Comparison of ENCODE assay signal across 19 cellular contexts in genomic region chr6:48212501-48212900, GRCh38.
DNase-seq lines count a peak whose midpoint lies in the region; ATAC-seq, FAIRE-seq and TF ChIP-seq lines count a peak whose summit lies in the region.
"Had no signal": no experiment of that assay in that cellular context is flagged by ENCODE, and none has a peak within 500 bp of the region (broad histone marks: within the 10 kb centered on the region; RNA-seq: fewer than 3 reads in every experiment).

No MANE protein-coding gene starts in this region.

- no peak overlapping the region for H2BK15ac ChIP-seq in mesendoderm (replicated peaks; ENCODE audit: low read depth)

- H3K9ac ChIP-seq in HepG2 (ENCODE audit: insufficient read depth, low read depth, low read length) (no peak overlapping the region), GM12878 (ENCODE audit: control insufficient read depth, insufficient read depth, low read length) (no peak overlapping the region), mesendoderm (ENCODE audit: low read length) (no peak overlapping the region)
- H3K9ac ChIP-seq: BLaER1 had no signal

- peak overlapping the region; percentile 74 for H3K4me2 ChIP-seq in HepG2 (ENCODE audit: low read depth, low read length)
- no peak overlapping the region for H3K4me2 ChIP-seq in GM12878 (ENCODE audit: control insufficient read depth, insufficient read depth)
- no peak overlapping the region for H3K4me2 ChIP-seq in mesendoderm (ENCODE audit: low read length)
- H3K4me2 ChIP-seq: BLaER1 had no signal

- FAIRE-seq in HepG2 (lab: Jason Lieb, UNC) (no peak), GM12878 (lab: Jason Lieb, UNC) (peak; percentile 27)
- FAIRE-seq: A549, HTR-8/SVneo had no signal

- in situ Hi-C loops in HepG2 (cut with HindIII; ENCODE audit: extremely low pct_ligation_motif_present, low pct_unique_long_range_greater_than_20kb) (no loop called here), GM12878 (cut with MboI) (no loop called here)

- no peak overlapping the region for H4K5ac ChIP-seq in mesendoderm (ENCODE audit: low read length)

- no peak overlapping the region for H2BK5ac ChIP-seq in mesendoderm (ENCODE audit: low read length)

- H3K4me3 ChIP-seq in HepG2 (replicated peaks in 1 of 3; ENCODE audit: insufficient read depth in 1 of 3, low read depth in 2 of 3, low read length in 3 of 3) (peak overlapping the region in 2 of 3 experiments; percentile 61 to 62; a peak in 2 of 6 replicates), right lobe of liver (peak overlapping the region in 1 of 3 donors; percentile 40), GM12878 (no peak overlapping the region), mesendoderm (ENCODE audit: low read length) (no peak overlapping the region), tibial nerve (no peak overlapping the region)
- H3K4me3 ChIP-seq: A549, BLaER1 had no signal

- no TSS peak for BruUV-seq in HepG2 (replicated peaks; lab: Mats Ljungman, UMichigan)
- no TSS peak for BruUV-seq in GM12878 (replicated peaks; lab: Mats Ljungman, UMichigan)

- TF ChIP-seq EP300 in HepG2 (IDR thresholded peaks at IDR 0.05; ENCODE audit: low read depth in 2 of 2, low read length in 2 of 2) (no peak), HepG2 (CRISPR knock-in tag; IDR thresholded peaks at IDR 0.05; ENCODE audit: borderline replicate concordance) (no peak), GM12878 (IDR thresholded peaks at IDR 0.05; ENCODE audit: borderline replicate concordance in 1 of 2, control insufficient read depth in 1 of 2, low read depth in 2 of 2, low read length in 2 of 2) (no peak), tibial nerve (IDR thresholded peaks at IDR 0.05) (no peak)

- H3K27me3 ChIP-seq in HepG2 (ENCODE audit: control insufficient read depth in 1 of 2, insufficient read depth in 2 of 2, low read length in 2 of 2) (no peaks in the 10 kb centered on the region), right lobe of liver (no peaks in the 10 kb centered on the region), GM12878 (replicated peaks in 1 of 2; ENCODE audit: control insufficient read depth in 2 of 2, insufficient read depth in 2 of 2, low read length in 1 of 2) (no peaks in the 10 kb centered on the region), mesendoderm (ENCODE audit: insufficient read depth, low read length, poor library complexity) (no peaks in the 10 kb centered on the region), tibial nerve (no peaks in the 10 kb centered on the region)
- H3K27me3 ChIP-seq: BLaER1 had no signal

- RAD21 ChIA-PET in GM12878 (lab: Charles Lee; ENCODE audit: unreplicated experiment): no interaction called here

- no peaks in the 10 kb centered on the region for H3K79me2 ChIP-seq in HepG2 (ENCODE audit: insufficient read depth, low read length)
- no peaks in the 10 kb centered on the region for H3K79me2 ChIP-seq in GM12878 (ENCODE audit: control insufficient read depth, insufficient read depth, low read length)
- H3K79me2 ChIP-seq in mesendoderm (ENCODE audit: control insufficient read depth, insufficient read depth, low read length): no peaks in the 10 kb centered on the region

- H3K27ac ChIP-seq in HepG2 (ENCODE audit: extremely low read length, insufficient read depth, low read length): no peak overlapping the region
- peak overlapping the region in 1 of 3 donors; percentile 49 for H3K27ac ChIP-seq in right lobe of liver
- no peak overlapping the region for H3K27ac ChIP-seq in GM12878 (ENCODE audit: control insufficient read depth, insufficient read depth)
- no peak overlapping the region for H3K27ac ChIP-seq in mesendoderm (ENCODE audit: low read depth, low read length)
- H3K27ac ChIP-seq in tibial nerve: no peak overlapping the region
- H3K27ac ChIP-seq: 22Rv1, A549, BLaER1 had no signal

- H2AK5ac ChIP-seq in mesendoderm (ENCODE audit: low read length): no peak overlapping the region

- H3K23ac ChIP-seq in mesendoderm (ENCODE audit: low read length): no peak overlapping the region

- TF ChIP-seq POLR2A in HepG2 (IDR thresholded peaks at IDR 0.05; ENCODE audit: insufficient read depth in 1 of 2, low read depth in 2 of 2, low read length in 2 of 2) (no peak), right lobe of liver (IDR thresholded peaks at IDR 0.05) (no peak), GM12878 (IDR thresholded peaks at IDR 0.05; ENCODE audit: low read depth, low read length) (no peak), tibial nerve (IDR thresholded peaks at IDR 0.05) (no peak)

- H2AFZ ChIP-seq in HepG2 (ENCODE audit: low read length): peak overlapping the region; percentile 75
- H2AFZ ChIP-seq in GM12878 (ENCODE audit: control insufficient read depth, low read depth, low read length): no peak overlapping the region

- SMC1A ChIA-PET in GM12878 (lab: Charles Lee; ENCODE audit: uncharacterized antibody, unreplicated experiment): no interaction called here

- CTCF ChIA-PET in HepG2 (lab: Yijun Ruan, JAX; ENCODE audit: low intra/inter-chr PET ratio, low total read pairs) (no interaction called here), GM12878 (lab: Yijun Ruan, JAX) (no interaction called here)

- no peak overlapping the region for H3K56ac ChIP-seq in mesendoderm (ENCODE audit: low read length)

- peaks cover 21% of the 10 kb centered on the region for H3K4me1 ChIP-seq in HepG2 (ENCODE audit: insufficient read depth, low read length)
- H3K4me1 ChIP-seq in right lobe of liver: no peaks in the 10 kb centered on the region
- no peaks in the 10 kb centered on the region for H3K4me1 ChIP-seq in GM12878 (ENCODE audit: control insufficient read depth, insufficient read depth, low read length)
- no peaks in the 10 kb centered on the region for H3K4me1 ChIP-seq in mesendoderm (ENCODE audit: control insufficient read depth, low read depth, low read length)
- no peaks in the 10 kb centered on the region for H3K4me1 ChIP-seq in tibial nerve
- H3K4me1 ChIP-seq: A549, BLaER1 had no signal

- H4K20me1 ChIP-seq in HepG2 (ENCODE audit: insufficient read depth, low read length) (no peaks in the 10 kb centered on the region), GM12878 (ENCODE audit: control insufficient read depth, insufficient read depth) (no peaks in the 10 kb centered on the region)
- H4K20me1 ChIP-seq: BLaER1 had no signal

- ATAC-seq in HepG2 (no peak), right lobe of liver (no peak), GM12878 (no peak), GM21717 (IDR thresholded peaks at IDR 0.05; ENCODE audit: unreplicated experiment) (no peak)
- ATAC-seq: A549, HCT116 had no signal

- no peaks in the 10 kb centered on the region for H3K79me1 ChIP-seq in mesendoderm (ENCODE audit: low read length)

- intact Hi-C loops in HepG2 (cut with micrococcal nuclease; ENCODE audit: unreplicated experiment) (loop anchor here (2.0 kb wide), 2 partner anchors 34 to 102 kb away; partner anchors contain the start of gene PTCHD4), right lobe of liver (cut with DNase I) (no loop called here), GM12878 (cut with micrococcal nuclease; ENCODE audit: unreplicated experiment) (no loop called here)

- POLR2A ChIA-PET in HepG2 (lab: Yijun Ruan, JAX): no interaction called here
- POLR2A ChIA-PET in GM12878 (lab: Charles Lee): no interaction called here

- 44% methylated on average over 3 of the region's 3 CpGs for WGBS in HepG2 (ENCODE audit: low lambda C conversion rate)
- WGBS in right lobe of liver (ENCODE audit: insufficient coverage, low coverage, low lambda C conversion rate, missing lambda C conversion rate): 47% methylated on average over 3 of the region's 3 CpGs
- 0% methylated on average over 3 of the region's 3 CpGs for WGBS in GM12878 (ENCODE audit: insufficient coverage, insufficient replicate concordance, low lambda C conversion rate, missing lambda C conversion rate)
- WGBS in mesendoderm (ENCODE audit: extremely low coverage, insufficient coverage, low lambda C conversion rate): no CpG with 5 or more reads among the region's 3 CpGs
- WGBS in tibial nerve, 2 donors: 63 to 69% methylated on average over 3 of the region's 3 CpGs

- no peak for TF ChIP-seq CTCF in HepG2 (CRISPR knock-in tag; IDR thresholded peaks at IDR 0.05)
- no peak for TF ChIP-seq CTCF in right lobe of liver (IDR thresholded peaks at IDR 0.05)
- no peak for TF ChIP-seq CTCF in GM12878 (IDR thresholded peaks at IDR 0.05 in 2 of 3, conservative IDR thresholded peaks at IDR 0.05 in 1 of 3; ENCODE audit: control insufficient read depth in 2 of 3, extremely low read depth in 1 of 3, insufficient read depth in 1 of 3, low read depth in 3 of 3, low read length in 3 of 3)
- TF ChIP-seq CTCF in tibial nerve (IDR thresholded peaks at IDR 0.05): no peak

- H3K4ac ChIP-seq in mesendoderm (ENCODE audit: low read depth, low read length): no peak overlapping the region

- TF ChIP-seq RAD21 in HepG2 (CRISPR knock-in tag; IDR thresholded peaks at IDR 0.05): no peak
- no peak for TF ChIP-seq RAD21 in GM12878 (IDR thresholded peaks at IDR 0.05; ENCODE audit: insufficient read depth, low read depth, low read length)

- H4K8ac ChIP-seq in mesendoderm (ENCODE audit: low read depth, low read length): no peak overlapping the region

- no peak overlapping the region for H3K18ac ChIP-seq in mesendoderm (ENCODE audit: low read length)

- no peaks in the 10 kb centered on the region for H3K9me3 ChIP-seq in HepG2 (ENCODE audit: low read length)
- H3K9me3 ChIP-seq in right lobe of liver: no peaks in the 10 kb centered on the region
- H3K9me3 ChIP-seq in GM12878 (replicated peaks; ENCODE audit: control insufficient read depth, insufficient read depth, low read length): no peaks in the 10 kb centered on the region
- peaks cover 0 to 2% (median 0%) of the 10 kb centered on the region in 4 donors for H3K9me3 ChIP-seq in tibial nerve
- H3K9me3 ChIP-seq: A549, BLaER1 had no signal

- DNase-seq in HepG2 (ENCODE audit: low spot score) (no peak), right lobe of liver (no peak), GM12878 (ENCODE audit: low read depth, low spot score) (no peak), mesendoderm (peak; percentile 51), SKM-1 treated with dmso at 0.1 percent for 144 hours (lab: John Stamatoyannopoulos, UW; ENCODE audit: unreplicated experiment) (no peak), tibial nerve (ENCODE audit: low spot score in 2 of 2) (no peak)
- DNase-seq: CD4-positive, alpha-beta memory T cell; DMS153; DMS79; GDM1; GOT3; H7; HFFc6 had no signal

- H3K36me3 ChIP-seq in HepG2 (replicated peaks in 1 of 2; ENCODE audit: control insufficient read depth in 1 of 2, insufficient read depth in 2 of 2, low read length in 2 of 2) (no peaks in the 10 kb centered on the region), right lobe of liver (no peaks in the 10 kb centered on the region), GM12878 (ENCODE audit: control insufficient read depth in 2 of 2, insufficient read depth in 2 of 2, low read length in 1 of 2) (no peaks in the 10 kb centered on the region), mesendoderm (ENCODE audit: control insufficient read depth, insufficient read depth, low read length) (no peaks in the 10 kb centered on the region), tibial nerve (no peaks in the 10 kb centered on the region)
- H3K36me3 ChIP-seq: BLaER1 had no signal

- H2BK120ac ChIP-seq in mesendoderm (ENCODE audit: low read depth, low read length): no peak overlapping the region

TF ChIP-seq in HepG2, 621 proteins besides CTCF, POLR2A, EP300 and RAD21 (continues in another document):
- TF ChIP-seq SYNCRIP (IDR thresholded peaks at IDR 0.05; ENCODE audit: insufficient read depth, low read depth, low read length) (no peak), HOXD1 (CRISPR knock-in tag; IDR thresholded peaks at IDR 0.05) (no peak)

TF ChIP-seq in GM12878, 131 proteins besides CTCF, POLR2A, EP300 and RAD21 (continues in another document):
- TF ChIP-seq MEF2B (IDR thresholded peaks at IDR 0.05; ENCODE audit: partially characterized antibody, poor library complexity, severe bottlenecking): no peak

Comparison
In these comparisons a context has a peak if more than half of its experiments do, and no peak if none do; other contexts are left out.
1. H3K4me3 ChIP-seq: peak in HepG2 (2 of 3); none in GM12878 (single experiment), mesendoderm (single experiment) and tibial nerve (0 of 4).